In genomic region chr1:76268341-76268740, GRCh38 we compare ENCODE assay signal across 14 cellular contexts.
DNase-seq lines count a peak whose midpoint lies in the region; ATAC-seq and TF ChIP-seq lines count a peak whose summit lies in the region.
"Had no signal": no experiment of that assay in that cellular context is flagged by ENCODE, and none has a peak within 500 bp of the region (broad histone marks: within the 10 kb centered on the region; RNA-seq: fewer than 3 reads in every experiment).

No MANE protein-coding gene starts in this region.

- no peaks in the 10 kb centered on the region for H3K79me2 ChIP-seq in GM23338 (replicated peaks; ENCODE audit: insufficient read depth)

- CTCF ChIA-PET in CD8-positive, alpha-beta T cell (lab: Charles Lee), result interaction anchor here (1.7 kb wide), 1 partner anchor 114 kb away, joined by 4 read pairs; no protein-coding TSS in a partner anchor
- CTCF ChIA-PET in WTC11 (lab: Charles Lee), result interaction anchor here (1.0 kb wide), 1 partner anchor 114 kb away, joined by 3 read pairs; no protein-coding TSS in a partner anchor

- H3K4me3 ChIP-seq in CD8-positive, alpha-beta T cell (ENCODE audit: low read depth, low read length), result no peak overlapping the region
- H3K4me3 ChIP-seq in GM23338 (no peak overlapping the region), tibial nerve (no peak overlapping the region)
- H3K4me3 ChIP-seq: gastroesophageal sphincter, thoracic aorta had no signal

- H3K36me3 ChIP-seq in CD8-positive, alpha-beta T cell (ENCODE audit: insufficient read depth, low read length), result no peaks in the 10 kb centered on the region
- H3K36me3 ChIP-seq in GM23338 (ENCODE audit: insufficient read depth) (no peaks in the 10 kb centered on the region), tibial nerve (no peaks in the 10 kb centered on the region)
- H3K36me3 ChIP-seq: brain microvascular endothelial cell, gastroesophageal sphincter, thoracic aorta had no signal

- 0 out of 2 replicates have a peak, but pooled peaks cover 3% of the 10 kb centered on the region for H3K9me2 ChIP-seq in GM23338 (ENCODE audit: insufficient read depth)

- 0 out of 2 replicates have a peak overlapping the region, but pooled peaks have one; percentile 16 for H3K4me2 ChIP-seq in GM23338

- H3K4me3 Mint-ChIP-seq in CD8-positive, alpha-beta T cell, result peak overlapping the region; percentile 30
- H3K4me3 Mint-ChIP-seq in GM23338 (no peak overlapping the region), WTC11 (no peak overlapping the region), mesothelial cell of epicardium (no peak overlapping the region)
- H3K4me3 Mint-ChIP-seq: endodermal cell, natural killer cell had no signal

- H2AFZ ChIP-seq in GM23338, result no peak overlapping the region

- no peaks in the 10 kb centered on the region for H3K9me3 ChIP-seq in CD8-positive, alpha-beta T cell (ENCODE audit: low read length)
- H3K9me3 ChIP-seq in tibial nerve, result no peaks in the 10 kb centered on the region
- H3K9me3 ChIP-seq: gastroesophageal sphincter, thoracic aorta had no signal

- H3K36me3 Mint-ChIP-seq in CD8-positive, alpha-beta T cell, result no peaks in the 10 kb centered on the region
- H3K36me3 Mint-ChIP-seq in GM23338 (ENCODE audit: low read depth) (no peaks in the 10 kb centered on the region; the same call in 2 of the 3 replicates), WTC11 (no peaks in the 10 kb centered on the region), mesothelial cell of epicardium (no peaks in the 10 kb centered on the region)
- H3K36me3 Mint-ChIP-seq: natural killer cell had no signal

- no peaks in the 10 kb centered on the region for H4K20me1 ChIP-seq in GM23338 (replicated peaks; ENCODE audit: insufficient read depth)

- peak overlapping the region; percentile 66 for H3K27ac Mint-ChIP-seq in CD8-positive, alpha-beta T cell
- H3K27ac Mint-ChIP-seq in GM23338 (no peak overlapping the region), WTC11 (peak overlapping the region; percentile 5; the same call in 1 of the 2 replicates), mesothelial cell of epicardium (peak overlapping the region; percentile 66)
- H3K27ac Mint-ChIP-seq: endodermal cell, natural killer cell had no signal

- TF ChIP-seq POLR2A in tibial nerve (IDR thresholded peaks at IDR 0.05), result no peak

- H3F3A ChIP-seq in GM23338 (replicated peaks; ENCODE audit: low read depth), result no peaks in the 10 kb centered on the region

- H3K27ac ChIP-seq in CD8-positive, alpha-beta T cell (ENCODE audit: low read depth, low read length), result no peak overlapping the region
- no peak overlapping the region for H3K27ac ChIP-seq in GM23338 (ENCODE audit: low read depth)
- no peak overlapping the region for H3K27ac ChIP-seq in tibial nerve
- H3K27ac ChIP-seq: brain microvascular endothelial cell, gastroesophageal sphincter, thoracic aorta had no signal

- H3K4me1 Mint-ChIP-seq in CD8-positive, alpha-beta T cell (ENCODE audit: low read depth), result peaks cover 51% of the 10 kb centered on the region
- H3K4me1 Mint-ChIP-seq in GM23338 (peaks cover 36% of the 10 kb centered on the region), WTC11 (peaks cover 32% of the 10 kb centered on the region), mesothelial cell of epicardium (peaks cover 28% of the 10 kb centered on the region)

- H3K4me1 ChIP-seq in CD8-positive, alpha-beta T cell (ENCODE audit: insufficient read depth, low read length), result peaks cover 49% of the 10 kb centered on the region
- peaks cover 8% of the 10 kb centered on the region; the same call in 1 of the 2 replicates for H3K4me1 ChIP-seq in GM23338 (ENCODE audit: insufficient read depth)
- H3K4me1 ChIP-seq in tibial nerve, result peaks cover 0 to 11% (median 0%) of the 10 kb centered on the region in 4 donors

- no peaks in the 10 kb centered on the region for H3K27me3 Mint-ChIP-seq in CD8-positive, alpha-beta T cell (ENCODE audit: low read depth)
- H3K27me3 Mint-ChIP-seq in GM23338 (ENCODE audit: insufficient read depth, low read depth, poor library complexity) (peaks cover 2% of the 10 kb centered on the region), WTC11 (ENCODE audit: low read depth) (no peaks in the 10 kb centered on the region), mesothelial cell of epicardium (ENCODE audit: low read depth) (no peaks in the 10 kb centered on the region)

- intact Hi-C loops in CD8-positive, alpha-beta T cell (cut with DNase I, micrococcal nuclease), result loop anchor here in 1 of 2 experiments (10.0 kb wide), 1 partner anchor 114 kb away; no protein-coding TSS in a partner anchor

- POLR2A ChIA-PET in CD8-positive, alpha-beta T cell (lab: Charles Lee), result interaction anchor here (0.7 to 1.0 kb wide), 2 partner anchors 26 to 1322 kb away, joined by 3 to 4 read pairs; no protein-coding TSS in a partner anchor
- POLR2A ChIA-PET in WTC11 (lab: Charles Lee), result no interaction called here

- no peak for DNase-seq in CD8-positive, alpha-beta T cell
- DNase-seq in GM23338 (ENCODE audit: low spot score), result no peak
- DNase-seq in WTC11 (ENCODE audit: low spot score), result no peak
- DNase-seq in mesothelial cell of epicardium (ENCODE audit: low spot score in 2 of 2, unreplicated experiment in 2 of 2), result no peak
- no peak for DNase-seq in NAMALWA (ENCODE audit: low spot score)
- no peak for DNase-seq in tibial nerve (ENCODE audit: low spot score in 2 of 2)
- DNase-seq: brain microvascular endothelial cell, endodermal cell, kidney, natural killer cell, PC-3 had no signal

- H3K27me3 ChIP-seq in CD8-positive, alpha-beta T cell (ENCODE audit: insufficient read depth, low read length), result no peaks in the 10 kb centered on the region
- H3K27me3 ChIP-seq in GM23338 (ENCODE audit: insufficient read depth) (no peaks in the 10 kb centered on the region), tibial nerve (no peaks in the 10 kb centered on the region)
- H3K27me3 ChIP-seq: brain microvascular endothelial cell, gastroesophageal sphincter had no signal

- no peak for TF ChIP-seq EP300 in tibial nerve (IDR thresholded peaks at IDR 0.05)

- no peak for ATAC-seq in CD8-positive, alpha-beta T cell
- ATAC-seq in GM23338 (peak; percentile 51), WTC11 (peak; percentile 38; the same call in 1 of the 2 replicates), GM21825 (IDR thresholded peaks at IDR 0.05; ENCODE audit: unreplicated experiment) (no peak)
- ATAC-seq: gastroesophageal sphincter, PC-3 had no signal

- 21 to 38% methylated on average over 2 of the region's 2 CpGs for WGBS in tibial nerve, 2 donors

- no peaks in the 10 kb centered on the region for H3K9me3 Mint-ChIP-seq in CD8-positive, alpha-beta T cell
- H3K9me3 Mint-ChIP-seq in GM23338 (no peaks in the 10 kb centered on the region), WTC11 (peaks cover 5% of the 10 kb centered on the region; the same call in 1 of the 2 replicates), mesothelial cell of epicardium (peaks cover 4% of the 10 kb centered on the region)
- H3K9me3 Mint-ChIP-seq: endodermal cell, natural killer cell had no signal

- no peak for TF ChIP-seq CTCF in CD8-positive, alpha-beta T cell (IDR thresholded peaks at IDR 0.05)
- TF ChIP-seq CTCF in GM23338 (conservative IDR thresholded peaks at IDR 0.05; ENCODE audit: low read depth in 2 of 2) (no peak), WTC11 (IDR thresholded peaks at IDR 0.05) (no peak), mesothelial cell of epicardium (IDR thresholded peaks at IDR 0.05; ENCODE audit: unreplicated experiment) (no peak), tibial nerve (IDR thresholded peaks at IDR 0.05) (no peak)

TF ChIP-seq in GM23338, 12 proteins besides CTCF, POLR2A, EP300 and RAD21 (continues in another document):
- TF ChIP-seq ZNF331 (CRISPR knock-in tag; IDR thresholded peaks at IDR 0.05; ENCODE audit: low read depth), result no peak
- no peak for TF ChIP-seq EZH2phosphoT487 (IDR thresholded peaks at IDR 0.05; ENCODE audit: unreplicated experiment)
- TF ChIP-seq ZNF114 (CRISPR knock-in tag; IDR thresholded peaks at IDR 0.05), result no peak
- TF ChIP-seq EZH2 (IDR thresholded peaks at IDR 0.05; ENCODE audit: low read depth, unreplicated experiment), result no peak
- TF ChIP-seq ETS1 (IDR thresholded peaks at IDR 0.05), result no peak

TF ChIP-seq in WTC11, 78 proteins besides CTCF, POLR2A, EP300 and RAD21:
- TF ChIP-seq ZNF671 (CRISPR knock-in tag; IDR thresholded peaks at IDR 0.05), result no peak
- no peak for TF ChIP-seq FOXP1 (CRISPR knock-in tag; IDR thresholded peaks at IDR 0.05; ENCODE audit: borderline replicate concordance)
- TF ChIP-seq ELF4 (CRISPR knock-in tag; IDR thresholded peaks at IDR 0.05; ENCODE audit: low read depth), result no peak
- TF ChIP-seq, protein P1, sequence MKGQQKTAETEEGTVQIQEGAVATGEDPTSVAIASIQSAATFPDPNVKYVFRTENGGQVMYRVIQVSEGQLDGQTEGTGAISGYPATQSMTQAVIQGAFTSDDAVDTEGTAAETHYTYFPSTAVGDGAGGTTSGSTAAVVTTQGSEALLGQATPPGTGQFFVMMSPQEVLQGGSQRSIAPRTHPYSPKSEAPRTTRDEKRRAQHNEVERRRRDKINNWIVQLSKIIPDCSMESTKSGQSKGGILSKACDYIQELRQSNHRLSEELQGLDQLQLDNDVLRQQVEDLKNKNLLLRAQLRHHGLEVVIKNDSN (CRISPR knock-in tag; IDR thresholded peaks at IDR 0.05), result no peak
- TF ChIP-seq ZNF423 (CRISPR knock-in tag; IDR thresholded peaks at IDR 0.05), result no peak
- no peak for TF ChIP-seq ESRRA (CRISPR knock-in tag; IDR thresholded peaks at IDR 0.05; ENCODE audit: borderline replicate concordance)
- TF ChIP-seq, protein P2, sequence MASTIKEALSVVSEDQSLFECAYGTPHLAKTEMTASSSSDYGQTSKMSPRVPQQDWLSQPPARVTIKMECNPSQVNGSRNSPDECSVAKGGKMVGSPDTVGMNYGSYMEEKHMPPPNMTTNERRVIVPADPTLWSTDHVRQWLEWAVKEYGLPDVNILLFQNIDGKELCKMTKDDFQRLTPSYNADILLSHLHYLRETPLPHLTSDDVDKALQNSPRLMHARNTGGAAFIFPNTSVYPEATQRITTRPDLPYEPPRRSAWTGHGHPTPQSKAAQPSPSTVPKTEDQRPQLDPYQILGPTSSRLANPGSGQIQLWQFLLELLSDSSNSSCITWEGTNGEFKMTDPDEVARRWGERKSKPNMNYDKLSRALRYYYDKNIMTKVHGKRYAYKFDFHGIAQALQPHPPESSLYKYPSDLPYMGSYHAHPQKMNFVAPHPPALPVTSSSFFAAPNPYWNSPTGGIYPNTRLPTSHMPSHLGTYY (CRISPR knock-in tag; IDR thresholded peaks at IDR 0.05), result no peak

Comparison
In these comparisons a context has a peak if more than half of its experiments do, and no peak if none do; other contexts are left out.
1. ATAC-seq: peak in GM23338 (single experiment) and WTC11 (single experiment); none in CD8-positive, alpha-beta T cell (single experiment) and GM21825 (single experiment).